In genomic region chr9:136613824-136614371, GRCh38 we compare ENCODE assay signal across 13 cellular contexts. TPM values are rescaled to one million over a fixed set of nuclear protein-coding genes. Genes with fewer than 3 reads are reported as not detected.
DNase-seq lines count a peak whose midpoint lies in the region; ATAC-seq and TF ChIP-seq lines count a peak whose summit lies in the region.
"Had no signal": no experiment of that assay in that cellular context is flagged by ENCODE, and none has a peak within 500 bp of the region (broad histone marks: within the 10 kb centered on the region; RNA-seq: fewer than 3 reads in every experiment).

No MANE protein-coding gene starts in this region.

- H3K9ac ChIP-seq in NT2/D1 (ENCODE audit: insufficient read length, low read depth) (peak overlapping the region; percentile 50), MM.1S (ENCODE audit: low read length) (no peak overlapping the region)

- H3K4me3 Mint-ChIP-seq in dendritic cell treated with granulocyte-macrophage colony-stimulating factor and Interleukin-4, amounts not matched to agents 40 ng/mL and 50 ng/mL, for 4 days = no peak overlapping the region

- H3K9me3 Mint-ChIP-seq in dendritic cell treated with granulocyte-macrophage colony-stimulating factor and Interleukin-4, amounts not matched to agents 40 ng/mL and 50 ng/mL, for 4 days = no peaks in the 10 kb centered on the region

- H3K27me3 Mint-ChIP-seq in dendritic cell treated with granulocyte-macrophage colony-stimulating factor and Interleukin-4, amounts not matched to agents 40 ng/mL and 50 ng/mL, for 4 days = peaks cover 44% of the 10 kb centered on the region

- no peaks in the 10 kb centered on the region for H3K79me2 ChIP-seq in MM.1S (ENCODE audit: low read length)
- H3K79me2 ChIP-seq: hepatocyte had no signal

- TF ChIP-seq CTCF in uterus (IDR thresholded peaks at IDR 0.05) (no peak), MM.1S (IDR thresholded peaks at IDR 0.05; ENCODE audit: low read length) (no peak)

- H3K9me2 ChIP-seq in MM.1S (replicated peaks; ENCODE audit: insufficient read depth, low read length) = no peaks in the 10 kb centered on the region

- H3K36me3 Mint-ChIP-seq in dendritic cell treated with granulocyte-macrophage colony-stimulating factor and Interleukin-4, amounts not matched to agents 40 ng/mL and 50 ng/mL, for 4 days (ENCODE audit: low read depth) = no peaks in the 10 kb centered on the region

- peaks cover 48% of the 10 kb centered on the region for H3K4me1 Mint-ChIP-seq in dendritic cell treated with granulocyte-macrophage colony-stimulating factor and Interleukin-4, amounts not matched to agents 40 ng/mL and 50 ng/mL, for 4 days (ENCODE audit: low read depth)

- no peak overlapping the region for H3K4me3 ChIP-seq in NT2/D1 (ENCODE audit: insufficient read length, low read depth)
- H3K4me3 ChIP-seq in mesodermal cell (ENCODE audit: extremely low read depth, insufficient read depth, low read length, poor library complexity, severe bottlenecking) = no peak overlapping the region
- no peak overlapping the region for H3K4me3 ChIP-seq in uterus
- no peak overlapping the region for H3K4me3 ChIP-seq in MM.1S (ENCODE audit: low read length)
- H3K4me3 ChIP-seq: hepatocyte had no signal

- no peak overlapping the region for H2AFZ ChIP-seq in MM.1S (ENCODE audit: low read length)
- H2AFZ ChIP-seq: hepatocyte had no signal

- no peaks in the 10 kb centered on the region for H3F3A ChIP-seq in MM.1S (ENCODE audit: insufficient read depth, low read length)

- ATAC-seq in GM19463 (IDR thresholded peaks at IDR 0.05; ENCODE audit: unreplicated experiment) = no peak

- H3K27ac ChIP-seq in mesodermal cell (ENCODE audit: low read depth, low read length, severe bottlenecking) (peak overlapping the region; percentile 84), uterus (peak overlapping the region; percentile 28 to 41), MM.1S (ENCODE audit: low read length) (no peak overlapping the region)
- H3K27ac ChIP-seq: hepatocyte had no signal

- H3K4me2 ChIP-seq in MM.1S (ENCODE audit: low read depth, low read length) = no peak overlapping the region
- H3K4me2 ChIP-seq: hepatocyte had no signal

- H3K27me3 ChIP-seq in NT2/D1 (ENCODE audit: insufficient read depth, insufficient read length) (no peaks in the 10 kb centered on the region), uterus (no peaks in the 10 kb centered on the region), MM.1S (replicated peaks; ENCODE audit: insufficient read depth, low read length) (peaks cover 77% of the 10 kb centered on the region)
- H3K27me3 ChIP-seq: hepatocyte had no signal

- no peak for DNase-seq in NT2/D1 (ENCODE audit: low read depth, low spot score)
- DNase-seq in uterus = no peak
- no peak for DNase-seq in EL
- no peak for DNase-seq in MM.1S
- DNase-seq: effector CD8-positive, alpha-beta T cell; NCI-H1694; NCI-H345; NK-92 treated with Interleukin-12 subunit alpha and Interleukin-12 subunit beta, amount 100 ng/mL, for 24 hours; stimulated activated CD4-positive, alpha-beta T cell treated with anti-CD3 and anti-CD28 coated beads, Interleukin-2, amount 100 ng/mL, for 48 hours had no signal

- WGBS in mesodermal cell (ENCODE audit: insufficient coverage in 2 of 2), 2 experiments = 62 to 67% methylated on average over 11 to 15 of the region's 19 CpGs

- no peaks in the 10 kb centered on the region for H4K20me1 ChIP-seq in MM.1S (ENCODE audit: insufficient read depth, low read length)

- H3K36me3 ChIP-seq in NT2/D1 (ENCODE audit: insufficient read depth, insufficient read length, low read length) (no peaks in the 10 kb centered on the region), mesodermal cell (ENCODE audit: control insufficient read depth, insufficient read depth, low read length) (no peaks in the 10 kb centered on the region), uterus (no peaks in the 10 kb centered on the region), MM.1S (replicated peaks; ENCODE audit: insufficient read depth, low read length) (no peaks in the 10 kb centered on the region)

- TF ChIP-seq POLR2A in uterus (IDR thresholded peaks at IDR 0.05) = no peak

- intact Hi-C loops in dendritic cell treated with granulocyte-macrophage colony-stimulating factor and Interleukin-4, amounts not matched to agents 40 ng/mL and 50 ng/mL, for 4 days (cut with micrococcal nuclease) = no loop called here
- intact Hi-C loops in uterus (cut with DNase I; ENCODE audit: low total_unique reads) = no loop called here

- no peaks in the 10 kb centered on the region for H3K9me3 ChIP-seq in NT2/D1 (ENCODE audit: insufficient read depth, low read length)
- H3K9me3 ChIP-seq in mesodermal cell (ENCODE audit: control insufficient read depth, low read length) = no peaks in the 10 kb centered on the region
- H3K9me3 ChIP-seq in uterus = no peaks in the 10 kb centered on the region
- H3K9me3 ChIP-seq in MM.1S (replicated peaks; ENCODE audit: insufficient read depth, low read length) = no peaks in the 10 kb centered on the region

- H3K27ac Mint-ChIP-seq in dendritic cell treated with granulocyte-macrophage colony-stimulating factor and Interleukin-4, amounts not matched to agents 40 ng/mL and 50 ng/mL, for 4 days = peak overlapping the region; percentile 7

- H3K4me1 ChIP-seq in NT2/D1 (ENCODE audit: insufficient read depth, insufficient read length) = peaks cover 41% of the 10 kb centered on the region
- H3K4me1 ChIP-seq in mesodermal cell (ENCODE audit: control insufficient read depth, insufficient read depth, low read length, poor library complexity, severe bottlenecking) = peaks cover 30% of the 10 kb centered on the region
- H3K4me1 ChIP-seq in uterus = no peaks in the 10 kb centered on the region
- no peaks in the 10 kb centered on the region for H3K4me1 ChIP-seq in MM.1S (ENCODE audit: low read length)

RNA-seq across cellular contexts. Expression of gene EGFL7, which starts 48.8 kb away (rescaled TPM):
- polyA plus RNA-seq in mesodermal cell (2013, experiment 1 of 2) = 188 TPM
- 118 TPM for polyA plus RNA-seq in mesodermal cell (2013, experiment 2 of 2)
- total RNA-seq in uterus = 1,000 to 10,000 TPM in 1 of 4 donors, 100 to 1,000 TPM in 3; 119 to 1,791 (median 307) TPM
